Comparison of ENCODE assay signal across 17 cellular contexts in genomic region chr7:98909487-98909886, GRCh38. TPM values are rescaled to one million over a fixed set of nuclear protein-coding genes. Genes with fewer than 3 reads are reported as not detected.
DNase-seq lines count a peak whose midpoint lies in the region; ATAC-seq and TF ChIP-seq lines count a peak whose summit lies in the region.
"Had no signal": no experiment of that assay in that cellular context is flagged by ENCODE, and none has a peak within 500 bp of the region (broad histone marks: within the 10 kb centered on the region; RNA-seq: fewer than 3 reads in every experiment).

No MANE protein-coding gene starts in this region.

- in situ Hi-C loops in G401 (cut with HindIII; ENCODE audit: low sequenced_read_pairs), result no loop called here

- TF ChIP-seq CTCF in VCaP (conservative IDR thresholded peaks at IDR 0.05), result no peak

- peak; percentile 63 for ATAC-seq in Right ventricle myocardium inferior
- no peak for ATAC-seq in left cardiac atrium
- ATAC-seq in left ventricle myocardium superior, result peak; percentile 81
- no peak for ATAC-seq in HG02759 (IDR thresholded peaks at IDR 0.05; ENCODE audit: unreplicated experiment)
- ATAC-seq in HG03354 (IDR thresholded peaks at IDR 0.05; ENCODE audit: poor library complexity, severe bottlenecking, unreplicated experiment), result no peak
- ATAC-seq: CD8-positive, alpha-beta T cell; HCT116 had no signal

- no peak for DNase-seq in Right ventricle myocardium inferior (ENCODE audit: missing footprints)
- DNase-seq in left cardiac atrium, result no peak
- DNase-seq in G401 (ENCODE audit: low spot score), result peak; percentile 56
- DNase-seq in left ventricle myocardium superior, result no peak
- DNase-seq: Calu3; CD8-positive, alpha-beta T cell; DMS79; GF-D8; GOT3; H7; HFFc6 had no signal

- intact Hi-C loops in Right ventricle myocardium inferior (cut with DNase I) (no loop called here), left cardiac atrium (cut with DNase I) (no loop called here), left ventricle myocardium superior (cut with micrococcal nuclease) (no loop called here)

- H3K27ac ChIP-seq in VCaP, result peak overlapping the region; percentile 16; the same call in 1 of the 2 replicates
- H3K27ac ChIP-seq: BLaER1 treated with 17β-estradiol and CSF1 and Interleukin-3, amounts not matched to agents 10 nM and 100 nM had no signal

RNA-seq across cellular contexts. Expression of gene TRRAP, which starts 31.2 kb away (rescaled TPM):
- 14.3 TPM for total RNA-seq in Right ventricle myocardium inferior
- 10 to 100 TPM; 22.9 to 23.1 TPM for total RNA-seq in left cardiac atrium
- total RNA-seq in G401 (2014; rRNA removed; shearing (Covaris generic)), result 12.2 and 17.3 TPM in 2 replicates
- total RNA-seq in left ventricle myocardium superior, result 15.5 TPM

RNA-seq across cellular contexts. Expression of gene TMEM130, which starts 39.7 kb away (rescaled TPM):
- not detected for total RNA-seq in Right ventricle myocardium inferior
- total RNA-seq in left cardiac atrium, result under 1 TPM in 1 of 2 donors, not detected in 1; 0.27 TPM
- total RNA-seq in G401 (2014; rRNA removed; shearing (Covaris generic)), result 3.9 and 18.1 TPM in 2 replicates
- total RNA-seq in left ventricle myocardium superior, result not detected
- total RNA-seq: Calu3; CD8-positive, alpha-beta T cell; HT-29 had no signal

Comparison
In these comparisons a context has a peak if more than half of its experiments do, and no peak if none do; other contexts are left out.
1. ATAC-seq: peak in Right ventricle myocardium inferior (single experiment) and left ventricle myocardium superior (single experiment); none in left cardiac atrium (0 of 2), HG02759 (single experiment) and HG03354 (single experiment).